In genomic region chr11:84969103-84969502, GRCh38 we compare ENCODE assay signal across 21 cellular contexts.
DNase-seq lines count a peak whose midpoint lies in the region; ATAC-seq and TF ChIP-seq lines count a peak whose summit lies in the region.
"Had no signal": no experiment of that assay in that cellular context is flagged by ENCODE, and none has a peak within 500 bp of the region (broad histone marks: within the 10 kb centered on the region; RNA-seq: fewer than 3 reads in every experiment).

No MANE protein-coding gene starts in this region.

- peaks cover 27% of the 10 kb centered on the region for H3K9me3 Mint-ChIP-seq in CD8-positive, alpha-beta T cell
- H3K9me3 Mint-ChIP-seq: nephron had no signal

- no peaks in the 10 kb centered on the region for H3K27me3 ChIP-seq in smooth muscle cell (ENCODE audit: low read depth)
- H3K27me3 ChIP-seq in CD8-positive, alpha-beta T cell (ENCODE audit: insufficient read depth, low read length): no peaks in the 10 kb centered on the region
- H3K27me3 ChIP-seq: ascending aorta, BLaER1, colonic mucosa, spleen had no signal

- H3K36me3 ChIP-seq in smooth muscle cell (ENCODE audit: low read depth): no peaks in the 10 kb centered on the region
- H3K36me3 ChIP-seq in CD8-positive, alpha-beta T cell (ENCODE audit: insufficient read depth, low read length): no peaks in the 10 kb centered on the region
- H3K36me3 ChIP-seq: ascending aorta, BLaER1, colonic mucosa, prostate gland, spleen had no signal

- TF ChIP-seq CTCF in choroid plexus epithelial cell (conservative IDR thresholded peaks at IDR 0.05; ENCODE audit: low read depth, low read length) (no peak), smooth muscle cell (IDR thresholded peaks at IDR 0.05; ENCODE audit: borderline replicate concordance, insufficient read depth, poor library complexity, severe bottlenecking) (no peak)
- no peak for TF ChIP-seq CTCF in CD8-positive, alpha-beta T cell (IDR thresholded peaks at IDR 0.05)

- H3K36me3 Mint-ChIP-seq in CD8-positive, alpha-beta T cell: no peaks in the 10 kb centered on the region
- H3K36me3 Mint-ChIP-seq: activated naive CD4-positive, alpha-beta T cell treated with anti-CD3 and anti-CD28 coated beads, Interleukin-2, amount 50 U/mL, for 24 hours had no signal

- H3K4me3 Mint-ChIP-seq in CD8-positive, alpha-beta T cell: no peak overlapping the region
- H3K4me3 Mint-ChIP-seq: activated naive CD4-positive, alpha-beta T cell treated with anti-CD3 and anti-CD28 coated beads, Interleukin-2, amount 50 U/mL, for 24 hours; nephron; stimulated activated naive CD8-positive, alpha-beta T cell treated with anti-CD3 and anti-CD28 coated beads, Interleukin-15, amount 100 ng/mL, for 72 hours had no signal

- H4K20me1 ChIP-seq in smooth muscle cell (ENCODE audit: low read depth): no peaks in the 10 kb centered on the region
- H4K20me1 ChIP-seq: BLaER1 had no signal

- H3K4me1 Mint-ChIP-seq in CD8-positive, alpha-beta T cell (ENCODE audit: low read depth): no peaks in the 10 kb centered on the region
- H3K4me1 Mint-ChIP-seq: activated naive CD4-positive, alpha-beta T cell treated with anti-CD3 and anti-CD28 coated beads, Interleukin-2, amount 50 U/mL, for 24 hours; nephron; stimulated activated naive CD8-positive, alpha-beta T cell treated with anti-CD3 and anti-CD28 coated beads, Interleukin-15, amount 100 ng/mL, for 72 hours had no signal

- H3K9ac ChIP-seq in smooth muscle cell (ENCODE audit: low read depth): peak overlapping the region; percentile 76
- H3K9ac ChIP-seq: BLaER1 had no signal

- CTCF ChIA-PET in CD8-positive, alpha-beta T cell (lab: Charles Lee): no interaction called here

- no peaks in the 10 kb centered on the region for H3K27me3 Mint-ChIP-seq in CD8-positive, alpha-beta T cell (ENCODE audit: low read depth)
- H3K27me3 Mint-ChIP-seq: activated naive CD4-positive, alpha-beta T cell treated with anti-CD3 and anti-CD28 coated beads, Interleukin-2, amount 50 U/mL, for 24 hours; stimulated activated naive CD8-positive, alpha-beta T cell treated with anti-CD3 and anti-CD28 coated beads, Interleukin-15, amount 100 ng/mL, for 72 hours had no signal

- H3K4me2 ChIP-seq in smooth muscle cell: peak overlapping the region; percentile 2
- H3K4me2 ChIP-seq: BLaER1 had no signal

- H3K9me3 ChIP-seq in smooth muscle cell (replicated peaks; ENCODE audit: low read depth): no peaks in the 10 kb centered on the region
- no peaks in the 10 kb centered on the region for H3K9me3 ChIP-seq in CD8-positive, alpha-beta T cell (ENCODE audit: low read length)
- H3K9me3 ChIP-seq: ascending aorta, BLaER1, colonic mucosa, prostate gland had no signal

- WGBS in smooth muscle cell (ENCODE audit: low lambda C conversion rate): 0% methylated on average over 2 of the region's 2 CpGs

- no peak overlapping the region for H3K27ac Mint-ChIP-seq in CD8-positive, alpha-beta T cell
- H3K27ac Mint-ChIP-seq: activated naive CD4-positive, alpha-beta T cell treated with anti-CD3 and anti-CD28 coated beads, Interleukin-2, amount 50 U/mL, for 24 hours; stimulated activated naive CD8-positive, alpha-beta T cell treated with anti-CD3 and anti-CD28 coated beads, Interleukin-15, amount 100 ng/mL, for 72 hours had no signal

- intact Hi-C loops in CD8-positive, alpha-beta T cell (cut with DNase I, micrococcal nuclease): no loop called here

- no peak overlapping the region for H2AFZ ChIP-seq in smooth muscle cell (ENCODE audit: low read depth)

- H3K4me1 ChIP-seq in smooth muscle cell (ENCODE audit: low read depth): peaks cover 16% of the 10 kb centered on the region
- no peaks in the 10 kb centered on the region for H3K4me1 ChIP-seq in CD8-positive, alpha-beta T cell (ENCODE audit: insufficient read depth, low read length)
- H3K4me1 ChIP-seq: ascending aorta, BLaER1, colonic mucosa, prostate gland, spleen had no signal

- DNase-seq in OCI-M1 (lab: John Stamatoyannopoulos, UW): peak; percentile 41
- DNase-seq in choroid plexus epithelial cell (ENCODE audit: low read depth): peak; percentile 28
- DNase-seq in kidney tubule cell (ENCODE audit: low spot score): peak; percentile 7
- no peak for DNase-seq in smooth muscle cell (lab: John Stamatoyannopoulos, UW; ENCODE audit: unreplicated experiment)
- no peak for DNase-seq in NCI-H1048 (lab: John Stamatoyannopoulos, UW)
- DNase-seq in substantia nigra (lab: John Stamatoyannopoulos, UW): no peak
- no peak for DNase-seq in CD8-positive, alpha-beta T cell
- DNase-seq: activated CD4-positive, alpha-beta T cell treated with anti-CD3 and anti-CD28 coated beads for 4 hours; colonic mucosa; NCI-H1417; NCI-H524; spleen; stimulated activated CD4-positive, alpha-beta T cell treated with anti-CD3 and anti-CD28 coated beads, Interleukin-4, amount 100 ng/mL, for 4 hours; stimulated activated naive CD8-positive, alpha-beta T cell treated with anti-CD3 and anti-CD28 coated beads, Interleukin-15, amount 100 ng/mL, for 72 hours; SW 1271 had no signal

- no peak for ATAC-seq in CD8-positive, alpha-beta T cell
- ATAC-seq: HCT116; stimulated activated naive CD8-positive, alpha-beta T cell treated with anti-CD3 and anti-CD28 coated beads, Interleukin-15, amount 100 ng/mL, for 72 hours had no signal

- POLR2A ChIA-PET in CD8-positive, alpha-beta T cell (lab: Charles Lee): no interaction called here

- H3K27ac ChIP-seq in smooth muscle cell (ENCODE audit: low read depth) (peak overlapping the region; percentile 97), substantia nigra (ENCODE audit: low read depth, low read length, poor library complexity, severe bottlenecking) (no peak overlapping the region)
- no peak overlapping the region for H3K27ac ChIP-seq in CD8-positive, alpha-beta T cell (ENCODE audit: low read depth, low read length)
- H3K27ac ChIP-seq: ascending aorta, BLaER1, colonic mucosa, prostate gland, spleen had no signal

- no peak overlapping the region for H3K4me3 ChIP-seq in choroid plexus epithelial cell (ENCODE audit: low read depth, low read length)
- no peak overlapping the region for H3K4me3 ChIP-seq in smooth muscle cell
- H3K4me3 ChIP-seq in CD8-positive, alpha-beta T cell (ENCODE audit: low read depth, low read length): no peak overlapping the region
- H3K4me3 ChIP-seq: ascending aorta, BLaER1, colonic mucosa, prostate gland, spleen had no signal

- H3K79me2 ChIP-seq in smooth muscle cell (ENCODE audit: low read depth): no peaks in the 10 kb centered on the region

- peaks cover 15% of the 10 kb centered on the region for H3F3A ChIP-seq in smooth muscle cell (ENCODE audit: low read depth)

Comparison
In these comparisons a context has a peak if more than half of its experiments do, and no peak if none do; other contexts are left out.
1. DNase-seq: peak in OCI-M1 (single experiment), choroid plexus epithelial cell (single experiment) and kidney tubule cell (single experiment); none in smooth muscle cell (single experiment), NCI-H1048 (single experiment), substantia nigra (0 of 49) and CD8-positive, alpha-beta T cell (0 of 7).